In the genomic region with DNA sequence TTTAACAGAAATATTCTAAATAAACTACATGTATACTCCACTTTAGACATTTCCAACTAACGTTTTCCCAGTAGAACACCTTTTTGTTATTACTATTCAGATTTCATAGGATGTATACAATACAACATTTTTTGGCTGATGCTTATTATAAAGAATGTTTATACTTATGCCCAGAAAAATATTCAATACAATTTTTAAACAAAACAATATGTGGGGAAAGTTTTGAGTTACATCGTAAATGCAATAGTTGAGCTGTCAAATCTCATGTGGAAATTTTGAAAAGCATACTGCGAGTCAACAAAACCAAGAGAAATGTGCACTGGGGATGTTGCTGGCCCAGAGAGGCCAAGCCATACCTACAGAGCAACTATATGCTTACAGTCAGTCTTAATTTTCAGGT, we compare ENCODE assay signal across 11 cellular contexts.
"Had no signal": no experiment of that assay in that cellular context is flagged by ENCODE, and none has a peak within 500 bp of the region (broad histone marks: within the 10 kb centered on the region; RNA-seq: fewer than 3 reads in every experiment).

No MANE protein-coding gene starts in this region.

- FAIRE-seq: H1, H54 had no signal

- H3K9ac ChIP-seq: GM23248 had no signal

- DNase-seq: GM23248, GOT3, H7, H9, HCEC 1CT, HFFc6 had no signal

- H3K4me1 ChIP-seq: HAP-1 had no signal

- H3K27ac ChIP-seq: GM23248 had no signal

- ATAC-seq: GM23338, HCT116 had no signal

- H3K4me3 ChIP-seq: GM23248, GM23338, HAP-1 had no signal

- H3K36me3 ChIP-seq: HAP-1 had no signal
